In genomic region chr14:103512180-103512579, GRCh38 we compare ENCODE assay signal across 7 cellular contexts. TPM values are rescaled to one million over a fixed set of nuclear protein-coding genes. Genes with fewer than 3 reads are reported as not detected.
DNase-seq lines count a peak whose midpoint lies in the region; TF ChIP-seq lines count a peak whose summit lies in the region.
"Not testable (repeated sequence)": the region's sequence is repeated elsewhere in the genome, so short reads cannot be mapped to it uniquely, and the experiment has no call there.

No MANE protein-coding gene starts in this region.

- intact Hi-C loops in MCF 10A (cut with micrococcal nuclease); left ventricle myocardium inferior (cut with micrococcal nuclease); testis (cut with DNase I; ENCODE audit: low total_unique reads): not testable (repeated sequence)

- 93 to 95% methylated on average over 8 of the region's 8 CpGs for WGBS in testis, 2 donors

- not testable (repeated sequence) for TF ChIP-seq CTCF in MCF 10A (IDR thresholded peaks at IDR 0.05; ENCODE audit: unreplicated experiment); endothelial cell (IDR thresholded peaks at IDR 0.05; ENCODE audit: unreplicated experiment); left ventricle myocardium inferior (IDR thresholded peaks at IDR 0.05; ENCODE audit: borderline replicate concordance); testis (IDR thresholded peaks at IDR 0.05)

- H3K4me1 Mint-ChIP-seq in MCF 10A (ENCODE audit: insufficient read depth, unreplicated experiment) = peaks cover 19% of the 10 kb centered on the region
- not testable (repeated sequence) for H3K4me1 Mint-ChIP-seq in endothelial cell (ENCODE audit: unreplicated experiment)

- not testable (repeated sequence) for H3K27me3 Mint-ChIP-seq in MCF 10A (ENCODE audit: insufficient read depth, unreplicated experiment); endothelial cell (ENCODE audit: unreplicated experiment)

- peaks cover 50% of the 10 kb centered on the region for H3K36me3 Mint-ChIP-seq in MCF 10A (ENCODE audit: insufficient read depth, unreplicated experiment)
- peaks cover 18% of the 10 kb centered on the region for H3K36me3 Mint-ChIP-seq in endothelial cell (ENCODE audit: low read depth, unreplicated experiment)

- TF ChIP-seq POLR2A in testis (IDR thresholded peaks at IDR 0.05) = not testable (repeated sequence)

- H3K36me3 ChIP-seq in left ventricle myocardium inferior (peaks cover 37% of the 10 kb centered on the region), muscle layer of colon (ENCODE audit: insufficient read depth, low read length) (peaks cover 15% of the 10 kb centered on the region)
- not testable (repeated sequence) for H3K36me3 ChIP-seq in rectal smooth muscle tissue (ENCODE audit: control insufficient read depth, insufficient read depth, low read length); testis (ENCODE audit: low read depth, missing control alignments)

- CTCF ChIA-PET in MCF 10A (lab: Yijun Ruan, JAX) = interaction anchor here (1.1 to 2.4 kb wide), 2 partner anchors 13 to 49 kb away, joined by 3 to 14 read pairs; no protein-coding TSS in a partner anchor

- peak overlapping the region; percentile 84 for H3K27ac Mint-ChIP-seq in MCF 10A (ENCODE audit: low read depth, unreplicated experiment)
- not testable (repeated sequence) for H3K27ac Mint-ChIP-seq in endothelial cell (ENCODE audit: unreplicated experiment)

- H3K4me3 Mint-ChIP-seq in MCF 10A (ENCODE audit: unreplicated experiment) (peak overlapping the region; percentile 55), endothelial cell (ENCODE audit: unreplicated experiment) (peak overlapping the region; percentile 2)

- not testable (repeated sequence) for H3K27me3 ChIP-seq in left ventricle myocardium inferior (ENCODE audit: low read depth); muscle layer of colon (ENCODE audit: control insufficient read depth in 1 of 2, insufficient read depth in 2 of 2, low read length in 2 of 2); rectal smooth muscle tissue (ENCODE audit: control insufficient read depth, insufficient read depth, low read length); testis

- not testable (repeated sequence) for H3K4me3 ChIP-seq in left ventricle myocardium inferior; muscle layer of colon (ENCODE audit: low read depth in 1 of 2, low read length in 2 of 2); rectal smooth muscle tissue (ENCODE audit: low read length); testis

- BruUV-seq in MCF 10A (replicated peaks; lab: Mats Ljungman, UMichigan) = not testable (repeated sequence)

- H3K9ac ChIP-seq in muscle layer of colon (ENCODE audit: low read length); rectal smooth muscle tissue (ENCODE audit: low read length): not testable (repeated sequence)

- H3K4me1 ChIP-seq in left ventricle myocardium inferior = peaks cover 51% of the 10 kb centered on the region
- H3K4me1 ChIP-seq in muscle layer of colon (ENCODE audit: insufficient read depth, low read length) = peaks cover 19% of the 10 kb centered on the region
- H3K4me1 ChIP-seq in rectal smooth muscle tissue (ENCODE audit: control insufficient read depth, insufficient read depth, low read length) = peaks cover 18% of the 10 kb centered on the region
- peaks cover 40% of the 10 kb centered on the region for H3K4me1 ChIP-seq in testis

- not testable (repeated sequence) for H3K9me3 ChIP-seq in left ventricle myocardium inferior (replicated peaks); muscle layer of colon (ENCODE audit: low read length); testis

- DNase-seq in NCI-H2171 treated with DMSO at 0.1 percent for 48 hours (lab: John Stamatoyannopoulos, UW) = peak; percentile 59
- DNase-seq in MCF 10A (ENCODE audit: unreplicated experiment); endothelial cell (ENCODE audit: low spot score); left ventricle myocardium inferior; testis: not testable (repeated sequence)

- POLR2A ChIA-PET in MCF 10A (lab: Yijun Ruan, JAX) = interaction anchor here (0.5 to 3.5 kb wide), 5 partner anchors 9 to 29 kb away, joined by 3 to 30 read pairs (median 4); no protein-coding TSS in a partner anchor

- peak overlapping the region; percentile 84 for H3K27ac ChIP-seq in left ventricle myocardium inferior (replicated peaks)
- peak overlapping the region; percentile 64 for H3K27ac ChIP-seq in muscle layer of colon (ENCODE audit: low read depth, low read length)
- peak overlapping the region; percentile 90 for H3K27ac ChIP-seq in rectal smooth muscle tissue (ENCODE audit: low read depth, low read length)
- peak overlapping the region; percentile 52 to 82 for H3K27ac ChIP-seq in testis

- not testable (repeated sequence) for H3K9me3 Mint-ChIP-seq in MCF 10A (ENCODE audit: unreplicated experiment); endothelial cell (ENCODE audit: unreplicated experiment)

RNA-seq across cellular contexts. Expression of gene CKB, which starts 10.4 kb away (rescaled TPM):
- total RNA-seq in MCF 10A (2022) (5.7 and 8.5 TPM in 2 replicates), endothelial cell (ENCODE audit: unreplicated experiment) (23.1 TPM), left ventricle myocardium inferior (661 TPM), testis (1,000 to 10,000 TPM; 1,148 to 1,322 TPM)
- polyA plus RNA-seq in testis (ENCODE audit: insufficient read depth, low read depth, low replicate concordance) = 504 TPM

RNA-seq across cellular contexts. Expression of gene TRMT61A, which starts 16.8 kb away (rescaled TPM):
- 10.2 and 15.8 TPM in 2 replicates for total RNA-seq in MCF 10A (2022)
- total RNA-seq in endothelial cell (ENCODE audit: unreplicated experiment) = 6.1 TPM
- 5.9 TPM for total RNA-seq in left ventricle myocardium inferior
- 10 to 100 TPM; 19.1 to 29.8 TPM for total RNA-seq in testis
- 12.1 TPM for polyA plus RNA-seq in testis (ENCODE audit: insufficient read depth, low read depth, low replicate concordance)

RNA-seq across cellular contexts. Expression of gene BAG5, which starts 50.3 kb away (rescaled TPM):
- 30.9 and 35.3 TPM in 2 replicates for total RNA-seq in MCF 10A (2022)
- total RNA-seq in endothelial cell (ENCODE audit: unreplicated experiment) = 39.9 TPM
- total RNA-seq in left ventricle myocardium inferior = 16.7 TPM
- 100 to 1,000 TPM in 1 of 2 donors, 10 to 100 TPM in 1; 63.4 to 124 TPM for total RNA-seq in testis
- 202 TPM for polyA plus RNA-seq in testis (ENCODE audit: insufficient read depth, low read depth, low replicate concordance)

RNA-seq across cellular contexts. Expression of gene COA8, which starts 50.6 kb away (rescaled TPM):
- total RNA-seq in MCF 10A (2022) = 68.9 and 70.8 TPM in 2 replicates
- total RNA-seq in endothelial cell (ENCODE audit: unreplicated experiment) = 45.2 TPM
- total RNA-seq in left ventricle myocardium inferior = 48.3 TPM
- 10 to 100 TPM; 28.9 to 68.7 TPM for total RNA-seq in testis
- 152 TPM for polyA plus RNA-seq in testis (ENCODE audit: insufficient read depth, low read depth, low replicate concordance)

Comparison
In these comparisons a context has a peak if more than half of its experiments do, and no peak if none do; other contexts are left out.
1. RNA of gene CKB, which starts 10.4 kb away (total RNA-seq): 1,148 to 1,322 TPM in testis and 661 TPM in left ventricle myocardium inferior (single experiment); 23.1 TPM in endothelial cell (single experiment) and 5.7 to 8.5 TPM in MCF 10A; every median in the first group is over 10 times any median in the second.
2. Peak in every context shown above with its lines, with median percentiles within 50 percentile points of each other: H3K27ac ChIP-seq.